Comparison of ENCODE assay signal across 8 cellular contexts in the genomic region with DNA sequence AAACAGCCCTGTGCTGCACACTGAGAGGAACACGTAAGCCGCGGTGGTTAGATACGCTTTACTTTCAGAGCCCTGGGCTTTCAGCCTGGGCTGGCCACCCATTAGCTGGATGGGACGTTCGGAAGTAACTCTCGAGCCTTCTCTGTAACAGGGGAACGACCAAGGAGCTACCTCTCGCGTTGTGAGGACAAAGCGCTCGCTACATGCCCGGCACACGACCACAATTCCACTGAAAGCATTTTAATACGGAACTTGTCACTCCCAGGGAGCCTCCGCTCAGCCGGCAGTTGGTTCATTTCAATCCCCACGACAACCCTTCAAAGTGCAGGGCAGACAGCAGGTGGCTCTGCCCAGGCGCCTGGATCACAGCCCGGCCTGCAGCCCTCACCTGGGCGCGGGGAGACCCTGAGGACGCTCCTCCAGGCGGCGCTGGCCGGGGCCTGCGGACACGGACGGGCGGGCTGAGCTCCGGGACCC. TPM values are rescaled to one million over a fixed set of nuclear protein-coding genes. Genes with fewer than 3 reads are reported as not detected.
DNase-seq lines count a peak whose midpoint lies in the region; ATAC-seq and TF ChIP-seq lines count a peak whose summit lies in the region.

No MANE protein-coding gene starts in this region.

- peaks cover 20% of the 10 kb centered on the region for H3K4me1 Mint-ChIP-seq in Caco-2 (ENCODE audit: low read depth, unreplicated experiment)

- TF ChIP-seq CTCF in Caco-2 (IDR thresholded peaks at IDR 0.05; ENCODE audit: insufficient read depth in 1 of 2, low read depth in 1 of 2, low read length in 1 of 2, severe bottlenecking in 1 of 2, unreplicated experiment in 1 of 2) = no peak
- TF ChIP-seq CTCF in coronary artery (IDR thresholded peaks at IDR 0.05) = no peak

- H3K9me3 ChIP-seq in Caco-2 (no peaks in the 10 kb centered on the region), mucosa of stomach (ENCODE audit: control insufficient read depth, low read length) (no peaks in the 10 kb centered on the region)

- peak; percentile 21 for ATAC-seq in GM21619 (IDR thresholded peaks at IDR 0.05; ENCODE audit: unreplicated experiment)

- peak overlapping the region; percentile 35 to 88 for H3K27ac ChIP-seq in coronary artery

- TSS peak; percentile 28 for BruUV-seq in Caco-2 (replicated peaks; lab: Mats Ljungman, UMichigan)

- H3K9me3 Mint-ChIP-seq in Caco-2 (ENCODE audit: unreplicated experiment) = no peaks in the 10 kb centered on the region

- peak overlapping the region; percentile 75 for H3K9ac ChIP-seq in mucosa of stomach (ENCODE audit: low read length)

- H3K4me1 ChIP-seq in Caco-2 (peaks cover 14% of the 10 kb centered on the region), mucosa of stomach (ENCODE audit: control insufficient read depth, insufficient read depth, low read length) (peaks cover 42% of the 10 kb centered on the region)

- no peaks in the 10 kb centered on the region for H3K27me3 Mint-ChIP-seq in Caco-2 (ENCODE audit: insufficient read depth, unreplicated experiment)

- intact Hi-C loops in Caco-2 (cut with micrococcal nuclease; ENCODE audit: unreplicated experiment) = loop anchor here (2.0 kb wide), 2 partner anchors 21 to 39 kb away; a partner anchor contains a TSS

- H3K4me3 ChIP-seq in Caco-2 (ENCODE audit: low read depth, low read length) (peak overlapping the region; percentile 62), coronary artery (peak overlapping the region; percentile 93), mucosa of stomach (ENCODE audit: low read length) (peak overlapping the region; percentile 22)

- CTCF ChIA-PET in Caco-2 (lab: Charles Lee) = interaction anchor here (0.6 to 1.8 kb wide), 6 partner anchors 8 to 783 kb away, joined by 3 to 9 read pairs (median 4); a partner anchor contains a TSS

- peak overlapping the region; percentile 88 for H3K27ac Mint-ChIP-seq in Caco-2 (ENCODE audit: unreplicated experiment)

- peak overlapping the region; percentile 86 for H3K4me3 Mint-ChIP-seq in Caco-2 (ENCODE audit: unreplicated experiment)

- H3K27me3 ChIP-seq in Caco-2 (replicated peaks; ENCODE audit: control insufficient read depth, insufficient read depth, low read length) (no peaks in the 10 kb centered on the region), mucosa of stomach (ENCODE audit: control insufficient read depth, insufficient read depth, low read length) (no peaks in the 10 kb centered on the region)

- H3K36me3 ChIP-seq in Caco-2 (ENCODE audit: control insufficient read depth, insufficient read depth, low read length) (peaks cover 7% of the 10 kb centered on the region), mucosa of stomach (ENCODE audit: control insufficient read depth, insufficient read depth, low read length) (peaks cover 22% of the 10 kb centered on the region)

- peaks cover 93% of the 10 kb centered on the region for H3K36me3 Mint-ChIP-seq in Caco-2 (ENCODE audit: insufficient read depth, unreplicated experiment)

- POLR2A ChIA-PET in Caco-2 (lab: Charles Lee) = interaction anchor here (1.5 kb wide), 1 partner anchor 8 kb away, joined by 13 read pairs; a partner anchor contains a TSS

- DNase-seq in Caco-2 (no peak), NCI-H2171 (lab: John Stamatoyannopoulos, UW) (peak; percentile 65), coronary artery (ENCODE audit: low spot score) (no peak), Ammon's horn (ENCODE audit: low spot score) (no peak), NCI-H774 (lab: John Stamatoyannopoulos, UW) (no peak), SW 1271 (lab: John Stamatoyannopoulos, UW) (no peak)

RNA-seq across cellular contexts. Expression of a gene that starts 0.4 kb away (rescaled TPM):
- 54.9 and 57.5 TPM in 2 replicates for total RNA-seq in Caco-2 (2022)

RNA-seq across cellular contexts. Expression of a gene that starts 0.4 kb away (rescaled TPM):
- total RNA-seq in Caco-2 (2022) = 32.3 and 34.4 TPM in 2 replicates

RNA-seq across cellular contexts. Expression of a gene that starts 7.9 kb away (rescaled TPM):
- total RNA-seq in Caco-2 (2022) = 1,995 and 2,182 TPM in 2 replicates

RNA-seq across cellular contexts. Expression of a gene that starts 8.0 kb away (rescaled TPM):
- total RNA-seq in Caco-2 (2022) = 60.1 and 65.6 TPM in 2 replicates

RNA-seq across cellular contexts. Expression of a gene that starts 19.9 kb away (rescaled TPM):
- 31.6 and 32.4 TPM in 2 replicates for total RNA-seq in Caco-2 (2022)

Comparison
In these comparisons a context has a peak if more than half of its experiments do, and no peak if none do; other contexts are left out.
1. H3K4me3 ChIP-seq: peak in every context shown above with its lines; median percentile 93 in coronary artery; 62 in Caco-2; 22 in mucosa of stomach.